In genomic region chr4:51867689-51868448, GRCh38 we compare ENCODE assay signal across 30 cellular contexts.
"Had no signal": no experiment of that assay in that cellular context is flagged by ENCODE, and none has a peak within 500 bp of the region (broad histone marks: within the 10 kb centered on the region; RNA-seq: fewer than 3 reads in every experiment).

No MANE protein-coding gene starts in this region.

- ATAC-seq: activated CD8-positive, alpha-beta T cell treated with anti-CD3 and anti-CD28 coated beads for 36 hours; activated T-cell treated with anti-CD3 and anti-CD28 coated beads, Interleukin-2, amount 50 U/mL, for 72 hours; activated T-helper 17 cell treated with anti-CD3 and anti-CD28 coated beads, Interleukin-2, amount 50 U/mL, for 72 hours; Panc1 had no signal

- H3K4me3 Mint-ChIP-seq: activated CD4-positive, alpha-beta T cell treated with anti-CD3 and anti-CD28 coated beads, Interleukin-2, amount 10 ng/mL, durations not matched to agents 24 days and 14 days; activated CD8-positive, alpha-beta T cell treated with anti-CD3 and anti-CD28 coated beads for 36 hours; activated naive CD4-positive, alpha-beta T cell treated with anti-CD3 and anti-CD28 coated beads, Interleukin-2, amount 50 U/mL, for 24 hours; activated naive CD8-positive, alpha-beta T cell treated with anti-CD3 and anti-CD28 coated beads, Interleukin-2, amount 10 ng/mL, durations not matched to agents 7 days and 5 days; activated T-cell treated with anti-CD3 and anti-CD28 coated beads, Interleukin-2, amount 50 U/mL, for 72 hours; activated T-helper 17 cell treated with anti-CD3 and anti-CD28 coated beads, Interleukin-2, amount 50 U/mL, for 72 hours; central memory CD8-positive, alpha-beta T cell; T-helper 1 cell treated with Interleukin-12 subunit alpha and Interleukin-12 subunit beta and Interleukin-4 antibody, amounts not matched to agents 30 μg/mL and 1 μg/mL, for 36 hours; T-helper 2 cell treated with Interferon-gamma antibody and Interleukin-4, amounts not matched to agents 5 μg/mL and 100 μg/mL, for 36 hours had no signal

- DNase-seq: activated CD4-positive, alpha-beta T cell treated with anti-CD3 and anti-CD28 coated beads, Interleukin-2, amount 10 ng/mL, durations not matched to agents 24 days and 14 days; activated CD4-positive, alpha-beta T cell treated with anti-CD3 and anti-CD28 coated beads, Interleukin-2, amount 50 U/mL, for 4 hours; activated CD8-positive, alpha-beta T cell treated with anti-CD3 and anti-CD28 coated beads for 36 hours; activated gamma-delta T cell; activated naive CD4-positive, alpha-beta T cell treated with Interleukin-2 at 50 U/mL for 16 hours; activated naive CD8-positive, alpha-beta T cell treated with anti-CD3 and anti-CD28 coated beads, Interleukin-2, amount 10 ng/mL, durations not matched to agents 7 days and 5 days; activated T-cell treated with anti-CD3 and anti-CD28 coated beads, Interleukin-2, amount 50 U/mL, for 1 hour; activated T-cell treated with anti-CD3 and anti-CD28 coated beads, Interleukin-2, amount 50 U/mL, for 72 hours; amygdala; Kasumi-1; MG63; NCI-H1048; NCI-H1105 treated with DMSO at 0.1 percent for 48 hours; NCI-H1436; NCI-H1694; NCI-H1930; NCI-H345; NCI-H524 treated with DMSO at 0.1 percent for 48 hours; SHP77 treated with DMSO at 0.1 percent for 48 hours; SK-N-SH had no signal

- H3K27me3 Mint-ChIP-seq: activated CD4-positive, alpha-beta T cell treated with anti-CD3 and anti-CD28 coated beads, Interleukin-2, amount 10 ng/mL, durations not matched to agents 24 days and 14 days; activated CD8-positive, alpha-beta T cell treated with anti-CD3 and anti-CD28 coated beads for 36 hours; activated naive CD4-positive, alpha-beta T cell treated with anti-CD3 and anti-CD28 coated beads, Interleukin-2, amount 50 U/mL, for 24 hours; activated naive CD8-positive, alpha-beta T cell treated with anti-CD3 and anti-CD28 coated beads, Interleukin-2, amount 10 ng/mL, durations not matched to agents 7 days and 5 days; activated T-helper 17 cell treated with anti-CD3 and anti-CD28 coated beads, Interleukin-2, amount 50 U/mL, for 72 hours; central memory CD8-positive, alpha-beta T cell had no signal

- H3K9me3 Mint-ChIP-seq: activated CD4-positive, alpha-beta T cell treated with anti-CD3 and anti-CD28 coated beads, Interleukin-2, amount 10 ng/mL, durations not matched to agents 24 days and 14 days; activated CD8-positive, alpha-beta T cell treated with anti-CD3 and anti-CD28 coated beads for 36 hours; activated naive CD4-positive, alpha-beta T cell treated with anti-CD3 and anti-CD28 coated beads, Interleukin-2, amount 50 U/mL, for 24 hours; activated naive CD8-positive, alpha-beta T cell treated with anti-CD3 and anti-CD28 coated beads, Interleukin-2, amount 10 ng/mL, durations not matched to agents 7 days and 5 days; activated T-cell treated with anti-CD3 and anti-CD28 coated beads, Interleukin-2, amount 50 U/mL, for 72 hours; activated T-helper 17 cell treated with anti-CD3 and anti-CD28 coated beads, Interleukin-2, amount 50 U/mL, for 72 hours; central memory CD8-positive, alpha-beta T cell; T-helper 1 cell treated with Interleukin-12 subunit alpha and Interleukin-12 subunit beta and Interleukin-4 antibody, amounts not matched to agents 30 μg/mL and 1 μg/mL, for 36 hours; T-helper 2 cell treated with Interferon-gamma antibody and Interleukin-4, amounts not matched to agents 5 μg/mL and 100 μg/mL, for 36 hours had no signal

- FAIRE-seq: TTC549 had no signal

- H3K27ac Mint-ChIP-seq: activated CD4-positive, alpha-beta T cell treated with anti-CD3 and anti-CD28 coated beads, Interleukin-2, amount 10 ng/mL, durations not matched to agents 24 days and 14 days; activated CD8-positive, alpha-beta T cell treated with anti-CD3 and anti-CD28 coated beads for 36 hours; activated naive CD4-positive, alpha-beta T cell treated with anti-CD3 and anti-CD28 coated beads, Interleukin-2, amount 50 U/mL, for 24 hours; activated naive CD8-positive, alpha-beta T cell treated with anti-CD3 and anti-CD28 coated beads, Interleukin-2, amount 10 ng/mL, durations not matched to agents 7 days and 5 days; activated T-cell treated with anti-CD3 and anti-CD28 coated beads, Interleukin-2, amount 50 U/mL, for 72 hours; activated T-helper 17 cell treated with anti-CD3 and anti-CD28 coated beads, Interleukin-2, amount 50 U/mL, for 72 hours; T-helper 1 cell treated with Interleukin-12 subunit alpha and Interleukin-12 subunit beta and Interleukin-4 antibody, amounts not matched to agents 30 μg/mL and 1 μg/mL, for 36 hours; T-helper 2 cell treated with Interferon-gamma antibody and Interleukin-4, amounts not matched to agents 5 μg/mL and 100 μg/mL, for 36 hours had no signal

- H3K4me1 Mint-ChIP-seq: activated CD4-positive, alpha-beta T cell treated with anti-CD3 and anti-CD28 coated beads, Interleukin-2, amount 10 ng/mL, durations not matched to agents 24 days and 14 days; activated naive CD4-positive, alpha-beta T cell treated with anti-CD3 and anti-CD28 coated beads, Interleukin-2, amount 50 U/mL, for 24 hours; activated naive CD8-positive, alpha-beta T cell treated with anti-CD3 and anti-CD28 coated beads, Interleukin-2, amount 10 ng/mL, durations not matched to agents 7 days and 5 days; activated T-helper 17 cell treated with anti-CD3 and anti-CD28 coated beads, Interleukin-2, amount 50 U/mL, for 72 hours; central memory CD8-positive, alpha-beta T cell had no signal

- H3K27ac ChIP-seq: ascending aorta, cardiac muscle cell, SJSA1 had no signal

- H3K27me3 ChIP-seq: ascending aorta, cardiac muscle cell, MG63, SJSA1 had no signal

- H3K4me1 ChIP-seq: ascending aorta, SJSA1 had no signal

- H3K4me3 ChIP-seq: ascending aorta, cardiac muscle cell, MG63, SJSA1 had no signal
